ENCODE assay signal across 8 cellular contexts in genomic region chr12:51318846-51319570, GRCh38. TPM values are rescaled to one million over a fixed set of nuclear protein-coding genes. Genes with fewer than 3 reads are reported as not detected.
DNase-seq lines count a peak whose midpoint lies in the region; ATAC-seq and TF ChIP-seq lines count a peak whose summit lies in the region.

No MANE protein-coding gene starts in this region.

- H4K20me1 ChIP-seq in BLaER1, result no peaks in the 10 kb centered on the region

- ATAC-seq in GM19324 (IDR thresholded peaks at IDR 0.05; ENCODE audit: low FRiP score, unreplicated experiment) (peak; percentile 55), GM18519 (IDR thresholded peaks at IDR 0.05; ENCODE audit: low FRiP score, unreplicated experiment) (no peak), GM21723 (IDR thresholded peaks at IDR 0.05; ENCODE audit: unreplicated experiment) (no peak), HG03565 (IDR thresholded peaks at IDR 0.05; ENCODE audit: unreplicated experiment) (no peak)

- no peak overlapping the region for H3K4me3 Mint-ChIP-seq in endodermal cell

- H3K27ac ChIP-seq in BLaER1 (peak overlapping the region; percentile 20; the same call in 1 of the 2 replicates), SK-N-MC (peak overlapping the region; percentile 79), endodermal cell (ENCODE audit: low read depth, low read length) (no peak overlapping the region)

- DNase-seq in SK-N-MC (ENCODE audit: low read depth, low spot score) (no peak), endodermal cell (no peak), dermis blood vessel endothelial cell (no peak)

- peaks cover 2% of the 10 kb centered on the region for H3K36me3 Mint-ChIP-seq in endodermal cell (ENCODE audit: low read depth)

- no peak for TF ChIP-seq CTCF in endodermal cell (conservative IDR thresholded peaks at IDR 0.05)

- no peaks in the 10 kb centered on the region for H3K9me3 ChIP-seq in BLaER1
- no peaks in the 10 kb centered on the region for H3K9me3 ChIP-seq in SK-N-MC (ENCODE audit: low read depth, low read length)
- no peaks in the 10 kb centered on the region for H3K9me3 ChIP-seq in endodermal cell (ENCODE audit: control insufficient read depth, low read length)

- H3K4me1 Mint-ChIP-seq in endodermal cell, result peaks cover 50% of the 10 kb centered on the region

- H3K27ac Mint-ChIP-seq in endodermal cell, result peak overlapping the region; percentile 82

- H3K9ac ChIP-seq in BLaER1 (no peak overlapping the region), SK-N-MC (ENCODE audit: insufficient read length) (no peak overlapping the region), endodermal cell (ENCODE audit: extremely low read depth, low read length, poor library complexity, severe bottlenecking) (peak overlapping the region; percentile 15)

- peaks cover 60% of the 10 kb centered on the region for H3K4me1 ChIP-seq in BLaER1
- H3K4me1 ChIP-seq in endodermal cell (ENCODE audit: control insufficient read depth, insufficient read depth, low read length), result peaks cover 24% of the 10 kb centered on the region

- 67 to 87% methylated on average over 1 to 3 of the region's 3 CpGs for WGBS in endodermal cell (ENCODE audit: insufficient coverage in 1 of 2, insufficient read length in 1 of 2), 2 experiments

- peak overlapping the region; percentile 94 for H3K4me2 ChIP-seq in BLaER1

- H3K4me3 ChIP-seq in BLaER1, result no peak overlapping the region
- H3K4me3 ChIP-seq in SK-N-MC, result no peak overlapping the region
- H3K4me3 ChIP-seq in endodermal cell (ENCODE audit: low read length), result peak overlapping the region; percentile 39

- H3K36me3 ChIP-seq in BLaER1 (no peaks in the 10 kb centered on the region), SK-N-MC (ENCODE audit: insufficient read depth, low read length) (no peaks in the 10 kb centered on the region), endodermal cell (ENCODE audit: control insufficient read depth, insufficient read depth, low read length) (no peaks in the 10 kb centered on the region)

- no peaks in the 10 kb centered on the region for H3K27me3 Mint-ChIP-seq in endodermal cell (ENCODE audit: insufficient read depth)

- H3K27me3 ChIP-seq in BLaER1 (no peaks in the 10 kb centered on the region), endodermal cell (ENCODE audit: control insufficient read depth, insufficient read depth, low read length, poor library complexity, severe bottlenecking) (no peaks in the 10 kb centered on the region)

- peaks cover 5% of the 10 kb centered on the region for H3K9me3 Mint-ChIP-seq in endodermal cell

RNA-seq across cellular contexts. Expression of gene BIN2, which starts 5.0 kb away (rescaled TPM):
- total RNA-seq in endodermal cell, result not detected
- not detected for polyA plus RNA-seq in endodermal cell (2013, experiment 1 of 2)
- polyA plus RNA-seq in endodermal cell (2013, experiment 2 of 2), result not detected
- not detected in 2 replicates for total RNA-seq in dermis blood vessel endothelial cell

RNA-seq across cellular contexts. Expression of gene CELA1, which starts 27.5 kb away (rescaled TPM):
- total RNA-seq in endodermal cell (not detected), dermis blood vessel endothelial cell (not detected in 2 replicates)
- polyA plus RNA-seq in endodermal cell (2013, experiment 1 of 2), result not detected
- polyA plus RNA-seq in endodermal cell (2013, experiment 2 of 2), result not detected

RNA-seq across cellular contexts. Expression of gene SMAGP, which starts 48.8 kb away (rescaled TPM):
- total RNA-seq in endodermal cell (10 to 100 TPM; 43.5 to 61.2 TPM), dermis blood vessel endothelial cell (15.1 and 24.0 TPM in 2 replicates)
- polyA plus RNA-seq in endodermal cell (2013, experiment 1 of 2), result 8.6 TPM
- 10.3 TPM for polyA plus RNA-seq in endodermal cell (2013, experiment 2 of 2)
